ENCODE assay signal across 21 cellular contexts in the genomic region with DNA sequence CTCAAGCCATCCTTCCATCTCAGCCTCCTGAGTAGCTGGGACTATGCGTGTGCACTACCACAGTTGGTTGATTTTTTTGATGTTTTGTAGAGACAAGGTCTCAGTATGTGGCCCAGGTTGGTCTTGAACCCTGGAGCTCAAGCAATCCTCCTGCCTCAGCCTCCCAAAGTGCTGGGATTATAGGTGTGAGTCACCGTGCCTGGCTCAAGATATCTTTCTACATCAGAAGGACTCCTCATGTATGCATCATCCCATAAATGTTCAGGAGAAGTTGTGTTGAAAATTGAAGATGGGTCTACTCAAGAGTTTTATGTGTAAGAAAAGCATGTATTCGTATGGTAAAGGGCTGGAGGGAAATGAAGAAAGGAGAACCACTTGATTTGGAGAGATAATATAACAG.
"Had no signal": no experiment of that assay in that cellular context is flagged by ENCODE, and none has a peak within 500 bp of the region (broad histone marks: within the 10 kb centered on the region; RNA-seq: fewer than 3 reads in every experiment).

No MANE protein-coding gene starts in this region.

- ATAC-seq: activated CD4-positive, CD25-positive, alpha-beta regulatory T cell treated with anti-CD3 and anti-CD28 coated beads, Interleukin-2, amount 50 U/mL, for 24 hours; activated CD8-positive, alpha-beta T cell treated with anti-CD3 and anti-CD28 coated beads, Interleukin-2, amount 10 ng/mL, durations not matched to agents 7 days and 5 days; esophagus mucosa; gastroesophageal sphincter; T-cell had no signal

- H3K27ac ChIP-seq: brain microvascular endothelial cell, gastroesophageal sphincter, prostate gland, right atrium auricular region, skin epidermis, thoracic aorta had no signal

- H3K9me3 Mint-ChIP-seq: activated CD4-positive, alpha-beta T cell treated with anti-CD3 and anti-CD28 coated beads, Interleukin-2, amount 10 ng/mL, durations not matched to agents 7 days and 5 days; activated naive CD4-positive, alpha-beta T cell treated with anti-CD3 and anti-CD28 coated beads for 36 hours; activated T-cell treated with anti-CD3 and anti-CD28 coated beads, Interleukin-2, amount 50 U/mL, for 24 hours; immature natural killer cell; T-cell had no signal

- H3K4me3 ChIP-seq: gastroesophageal sphincter, heart right ventricle, prostate gland, right atrium auricular region, skin epidermis, thoracic aorta had no signal

- H3K36me3 ChIP-seq: brain microvascular endothelial cell, gastroesophageal sphincter, heart right ventricle, prostate gland, right atrium auricular region, thoracic aorta had no signal

- H3K9me3 ChIP-seq: gastroesophageal sphincter, heart right ventricle, prostate gland, right atrium auricular region, thoracic aorta had no signal

- H3K4me3 Mint-ChIP-seq: activated CD4-positive, alpha-beta T cell treated with anti-CD3 and anti-CD28 coated beads, Interleukin-2, amount 10 ng/mL, durations not matched to agents 7 days and 5 days; activated CD8-positive, alpha-beta T cell treated with anti-CD3 and anti-CD28 coated beads, Interleukin-2, amount 10 ng/mL, durations not matched to agents 7 days and 5 days; activated naive CD4-positive, alpha-beta T cell treated with anti-CD3 and anti-CD28 coated beads for 36 hours; activated T-cell treated with anti-CD3 and anti-CD28 coated beads, Interleukin-2, amount 50 U/mL, for 24 hours; immature natural killer cell; T-cell had no signal

- H3K36me3 Mint-ChIP-seq: immature natural killer cell, T-cell had no signal

- H3K27ac Mint-ChIP-seq: activated CD4-positive, alpha-beta T cell treated with anti-CD3 and anti-CD28 coated beads, Interleukin-2, amount 10 ng/mL, durations not matched to agents 7 days and 5 days; activated CD8-positive, alpha-beta T cell treated with anti-CD3 and anti-CD28 coated beads, Interleukin-2, amount 10 ng/mL, durations not matched to agents 7 days and 5 days; activated naive CD4-positive, alpha-beta T cell treated with anti-CD3 and anti-CD28 coated beads for 36 hours; activated T-cell treated with anti-CD3 and anti-CD28 coated beads, Interleukin-2, amount 50 U/mL, for 24 hours; immature natural killer cell; T-cell had no signal

- H3K27me3 ChIP-seq: brain microvascular endothelial cell, right atrium auricular region had no signal

- DNase-seq: activated CD4-positive, alpha-beta T cell treated with anti-CD3 and anti-CD28 coated beads, Interleukin-2, amount 10 ng/mL, durations not matched to agents 7 days and 5 days; activated CD8-positive, alpha-beta T cell treated with anti-CD3 and anti-CD28 coated beads, Interleukin-2, amount 10 ng/mL, durations not matched to agents 7 days and 5 days; activated naive CD4-positive, alpha-beta T cell treated with anti-CD3 and anti-CD28 coated beads for 36 hours; activated T-cell treated with anti-CD3 and anti-CD28 coated beads, Interleukin-2, amount 50 U/mL, for 24 hours; anterior cingulate cortex; brain microvascular endothelial cell; central memory CD4-positive, alpha-beta T cell; effector CD4-positive, alpha-beta T cell; heart right ventricle; immature natural killer cell; kidney glomerular epithelial cell; stimulated activated CD4-positive, alpha-beta T cell treated with anti-CD3 and anti-CD28 coated beads, Interleukin-15, amount 100 ng/mL, for 24 hours; stimulated activated CD4-positive, alpha-beta T cell treated with anti-CD3 and anti-CD28 coated beads, Interleukin-2, amount 100 ng/mL, for 48 hours; T-cell had no signal

- H3K4me1 ChIP-seq: prostate gland, right atrium auricular region had no signal
